Comparison of ENCODE assay signal across 1 cellular context in the genomic region with DNA sequence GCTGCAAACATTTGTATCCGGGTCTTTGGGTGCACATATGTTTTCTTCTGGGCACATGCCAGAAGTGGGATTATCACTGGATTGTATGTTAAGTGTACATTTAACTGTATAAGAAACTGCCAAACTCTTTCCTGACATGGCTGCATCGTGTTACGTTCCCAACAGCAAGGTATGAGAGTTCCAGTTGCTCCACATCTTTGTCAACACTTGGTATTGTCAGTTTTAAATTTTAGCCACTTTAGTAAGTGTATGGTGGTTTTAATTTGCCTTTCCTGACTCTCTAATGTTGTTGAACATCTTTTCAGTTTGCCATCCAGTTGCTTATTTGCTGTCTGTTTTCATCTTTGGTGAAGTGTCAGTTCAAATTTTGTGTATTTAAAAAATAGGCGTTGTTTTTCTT.
TF ChIP-seq lines count a peak whose summit lies in the region.

No MANE protein-coding gene starts in this region.

TF ChIP-seq in H1, 55 proteins besides CTCF, POLR2A, EP300 and RAD21:
- TF ChIP-seq KDM1A (IDR thresholded peaks at IDR 0.05; ENCODE audit: borderline replicate concordance, low read length) (peak; percentile 73; the same call in 1 of the 2 replicates), HDAC2 (IDR thresholded peaks at IDR 0.05; ENCODE audit: borderline replicate concordance in 1 of 2, low read depth in 2 of 2, low read length in 2 of 2) (peak in 1 of 2 experiments; percentile 31; a peak in 1 of 4 replicates), BCL11A (IDR thresholded peaks at IDR 0.05; ENCODE audit: low read depth in 2 of 2, low read length in 2 of 2) (no peak)
TF ChIP-seq in H1: peak in this region for 2.
